Comparison of ENCODE assay signal across 31 cellular contexts in genomic region chr21:34144224-34144623, GRCh38.
"Had no signal": no experiment of that assay in that cellular context is flagged by ENCODE, and none has a peak within 500 bp of the region (broad histone marks: within the 10 kb centered on the region; RNA-seq: fewer than 3 reads in every experiment).

No MANE protein-coding gene starts in this region.

- H3K27ac ChIP-seq: brain microvascular endothelial cell, epithelial cell of prostate, esophagus squamous epithelium, gastroesophageal sphincter had no signal

- H3K9me3 ChIP-seq: gastroesophageal sphincter had no signal

- H3K4me3 ChIP-seq: esophagus squamous epithelium, gastroesophageal sphincter had no signal

- H3K27me3 ChIP-seq: brain microvascular endothelial cell, esophagus squamous epithelium, gastroesophageal sphincter had no signal

- H3K27ac Mint-ChIP-seq: activated CD4-positive, alpha-beta memory T cell treated with anti-CD3 and anti-CD28 coated beads for 36 hours; activated CD4-positive, alpha-beta T cell treated with anti-CD3 and anti-CD28 coated beads for 36 hours; activated CD4-positive, alpha-beta T cell treated with anti-CD3 and anti-CD28 coated beads, Interleukin-2, amount 10 ng/mL, durations not matched to agents 24 days and 14 days; activated CD8-positive, alpha-beta memory T cell treated with anti-CD3 and anti-CD28 coated beads, Interleukin-2, amount 10 ng/mL, durations not matched to agents 7 days and 5 days; activated CD8-positive, alpha-beta T cell treated with anti-CD3 and anti-CD28 coated beads, Interleukin-2, amount 10 ng/mL, durations not matched to agents 7 days and 5 days; T-helper 17 cell; T-helper 2 cell treated with Interferon-gamma antibody and Interleukin-4, amounts not matched to agents 5 μg/mL and 100 μg/mL, for 36 hours had no signal

- H3K4me1 ChIP-seq: esophagus squamous epithelium had no signal

- H3K27me3 Mint-ChIP-seq: activated CD4-positive, alpha-beta memory T cell treated with anti-CD3 and anti-CD28 coated beads for 36 hours; activated CD4-positive, alpha-beta T cell treated with anti-CD3 and anti-CD28 coated beads for 36 hours; activated CD4-positive, alpha-beta T cell treated with anti-CD3 and anti-CD28 coated beads, Interleukin-2, amount 10 ng/mL, durations not matched to agents 24 days and 14 days; activated CD8-positive, alpha-beta memory T cell treated with anti-CD3 and anti-CD28 coated beads, Interleukin-2, amount 10 ng/mL, durations not matched to agents 7 days and 5 days; activated naive CD8-positive, alpha-beta T cell; effector memory CD8-positive, alpha-beta T cell; T-helper 17 cell had no signal

- H3K9me3 Mint-ChIP-seq: effector memory CD8-positive, alpha-beta T cell had no signal

- DNase-seq: activated CD4-positive, alpha-beta memory T cell treated with anti-CD3 and anti-CD28 coated beads for 36 hours; activated CD4-positive, alpha-beta T cell treated with anti-CD3 and anti-CD28 coated beads for 36 hours; activated CD4-positive, alpha-beta T cell treated with anti-CD3 and anti-CD28 coated beads, Interleukin-2, amount 10 ng/mL, durations not matched to agents 24 days and 14 days; activated CD4-positive, CD25-positive, alpha-beta regulatory T cell; activated CD4-positive, CD25-positive, alpha-beta regulatory T cell treated with anti-CD3 and anti-CD28 coated beads, Interleukin-2, amount 50 U/mL, for 72 hours; activated CD8-positive, alpha-beta memory T cell treated with anti-CD3 and anti-CD28 coated beads, Interleukin-2, amount 10 ng/mL, durations not matched to agents 7 days and 5 days; activated CD8-positive, alpha-beta memory T cell treated with anti-CD3 and anti-CD28 coated beads, Interleukin-2, amount 50 U/mL, for 4 hours; activated CD8-positive, alpha-beta T cell treated with anti-CD3 and anti-CD28 coated beads, Interleukin-2, amount 10 ng/mL, durations not matched to agents 7 days and 5 days; activated effector memory CD4-positive, alpha-beta T cell treated with Interleukin-2 at 50 U/mL for 16 hours; activated gamma-delta T cell treated with Interleukin-2 at 50 U/mL for 16 hours; activated naive CD4-positive, alpha-beta T cell treated with anti-CD3 and anti-CD28 coated beads, Interleukin-2, amount 50 U/mL, for 16 hours; activated naive CD4-positive, alpha-beta T cell treated with Interleukin-2 at 50 U/mL for 16 hours; activated T-cell treated with anti-CD3 and anti-CD28 coated beads, Interleukin-2, amount 50 U/mL, for 1 hour; activated T-cell treated with anti-CD3 and anti-CD28 coated beads, Interleukin-2, amount 50 U/mL, for 48 hours; amniotic stem cell; anterior cingulate cortex; brain microvascular endothelial cell; caudate nucleus; cortex of kidney; effector CD4-positive, alpha-beta T cell; effector memory CD8-positive, alpha-beta T cell; esophagus squamous epithelium; foreskin melanocyte; SW 1271; T-helper 1 cell; T-helper 17 cell; T1000 had no signal

- ATAC-seq: activated CD4-positive, alpha-beta T cell treated with anti-CD3 and anti-CD28 coated beads for 36 hours; activated CD8-positive, alpha-beta memory T cell treated with anti-CD3 and anti-CD28 coated beads, Interleukin-2, amount 10 ng/mL, durations not matched to agents 7 days and 5 days; activated CD8-positive, alpha-beta T cell treated with anti-CD3 and anti-CD28 coated beads, Interleukin-2, amount 10 ng/mL, durations not matched to agents 7 days and 5 days; effector memory CD8-positive, alpha-beta T cell; gastroesophageal sphincter; T-helper 17 cell had no signal

- H3K36me3 ChIP-seq: brain microvascular endothelial cell had no signal

- H3K4me3 Mint-ChIP-seq: activated CD4-positive, alpha-beta memory T cell treated with anti-CD3 and anti-CD28 coated beads for 36 hours; activated CD4-positive, alpha-beta T cell treated with anti-CD3 and anti-CD28 coated beads for 36 hours; activated CD4-positive, alpha-beta T cell treated with anti-CD3 and anti-CD28 coated beads, Interleukin-2, amount 10 ng/mL, durations not matched to agents 24 days and 14 days; activated CD8-positive, alpha-beta memory T cell treated with anti-CD3 and anti-CD28 coated beads, Interleukin-2, amount 10 ng/mL, durations not matched to agents 7 days and 5 days; activated CD8-positive, alpha-beta T cell treated with anti-CD3 and anti-CD28 coated beads, Interleukin-2, amount 10 ng/mL, durations not matched to agents 7 days and 5 days; activated naive CD8-positive, alpha-beta T cell; effector memory CD8-positive, alpha-beta T cell; T-helper 17 cell; T-helper 2 cell treated with Interferon-gamma antibody and Interleukin-4, amounts not matched to agents 5 μg/mL and 100 μg/mL, for 36 hours had no signal
